ENCODE assay signal across 1 cellular context in genomic region chr2:139790807-139791206, GRCh38.
TF ChIP-seq lines count a peak whose summit lies in the region.

No MANE protein-coding gene starts in this region.

TF ChIP-seq in WTC11, 78 proteins besides CTCF, POLR2A, EP300 and RAD21 (continued from another document):
- TF ChIP-seq ZNF532 (CRISPR knock-in tag; IDR thresholded peaks at IDR 0.05; ENCODE audit: borderline replicate concordance), result no peak
- TF ChIP-seq ZNF423 (CRISPR knock-in tag; IDR thresholded peaks at IDR 0.05), result no peak
TF ChIP-seq in WTC11: peak in this region for 0.
